In genomic region chr17:75109407-75110236, GRCh38 we compare ENCODE assay signal across 1 cellular context.
A peak's percentile ranks its signal among the peaks of the same experiment; 100 is the strongest.
TF ChIP-seq lines count a peak whose summit lies in the region.

Gene ARMC7, plus strand, starts transcription at chr17:75109969. Its CDS starts 320 bp downstream, at chr17:75110289.

TF ChIP-seq in HepG2, 621 proteins besides CTCF, POLR2A, EP300 and RAD21 (continued from another document and continues in another):
- TF ChIP-seq UBTF (CRISPR knock-in tag; IDR thresholded peaks at IDR 0.05) (peak; percentile 28; the same call in 1 of the 2 replicates), SMC3 (IDR thresholded peaks at IDR 0.05; ENCODE audit: low read length) (no peak), NR2F1 (CRISPR knock-in tag; IDR thresholded peaks at IDR 0.05) (no peak), MIER3 (CRISPR knock-in tag; IDR thresholded peaks at IDR 0.05; ENCODE audit: borderline replicate concordance) (peak; percentile 27; the same call in 1 of the 2 replicates), ZIK1 (CRISPR knock-in tag; IDR thresholded peaks at IDR 0.05; ENCODE audit: borderline replicate concordance, low read depth) (no peak; the same call in 1 of the 2 replicates), KDM5A (IDR thresholded peaks at IDR 0.05; ENCODE audit: borderline replicate concordance, low read length) (peak; percentile 10; the same call in 1 of the 2 replicates), ZNF251 (CRISPR knock-in tag; IDR thresholded peaks at IDR 0.05) (no peak), CHD4 (IDR thresholded peaks at IDR 0.05; ENCODE audit: borderline replicate concordance, low read length) (no peak), RNF2 (conservative IDR thresholded peaks at IDR 0.05; ENCODE audit: low read depth) (no peak; the same call in 1 of the 2 replicates), GLI4 (CRISPR knock-in tag; IDR thresholded peaks at IDR 0.05; ENCODE audit: borderline replicate concordance) (no peak; the same call in 1 of the 2 replicates), SP4 (CRISPR knock-in tag; IDR thresholded peaks at IDR 0.05) (peak; percentile 74), PTBP1 (IDR thresholded peaks at IDR 0.05; ENCODE audit: low read depth, low read length, poor library complexity, severe bottlenecking) (no peak), ZBTB40 (IDR thresholded peaks at IDR 0.05) (no peak), ZBTB40 (CRISPR knock-in tag; IDR thresholded peaks at IDR 0.05) (0 out of 2 replicates have a peak, but pooled peaks have one; percentile 63), PRDM4 (CRISPR knock-in tag; IDR thresholded peaks at IDR 0.05; ENCODE audit: borderline replicate concordance) (0 out of 2 replicates have a peak, but pooled peaks have one; percentile 42), MLXIP (CRISPR knock-in tag; IDR thresholded peaks at IDR 0.05; ENCODE audit: borderline replicate concordance) (no peak), ZC3H4 (CRISPR knock-in tag; IDR thresholded peaks at IDR 0.05; ENCODE audit: borderline replicate concordance) (no peak), ZNF788 (CRISPR knock-in tag; IDR thresholded peaks at IDR 0.05; ENCODE audit: borderline replicate concordance) (peak; percentile 94), LCORL (IDR thresholded peaks at IDR 0.05) (no peak), LCORL (CRISPR knock-in tag; IDR thresholded peaks at IDR 0.05) (peak; percentile 73), IRF2 (CRISPR knock-in tag; IDR thresholded peaks at IDR 0.05) (peak; percentile 14; the same call in 1 of the 2 replicates), IKZF5 (CRISPR knock-in tag; IDR thresholded peaks at IDR 0.05) (peak; percentile 21; the same call in 1 of the 2 replicates), PRPF4 (IDR thresholded peaks at IDR 0.05; ENCODE audit: low read depth, low read length, poor library complexity, severe bottlenecking) (no peak), SIN3B (IDR thresholded peaks at IDR 0.05; ENCODE audit: low read length) (no peak), ZMYM2 (CRISPR knock-in tag; IDR thresholded peaks at IDR 0.05) (0 out of 2 replicates have a peak, but pooled peaks have one; percentile 14), CENPX (CRISPR knock-in tag; IDR thresholded peaks at IDR 0.05) (no peak), BRF2 (CRISPR knock-in tag; IDR thresholded peaks at IDR 0.05) (0 out of 2 replicates have a peak, but pooled peaks have one; percentile 58), STAT5B (CRISPR knock-in tag; IDR thresholded peaks at IDR 0.05) (no peak), DDIT3 (CRISPR knock-in tag; IDR thresholded peaks at IDR 0.05) (no peak), ZBTB20 (CRISPR knock-in tag; IDR thresholded peaks at IDR 0.05; ENCODE audit: borderline replicate concordance, low read depth) (peak; percentile 80; the same call in 1 of the 2 replicates), CBX5 (CRISPR knock-in tag; IDR thresholded peaks at IDR 0.05; ENCODE audit: borderline replicate concordance) (peak; percentile 22; the same call in 1 of the 2 replicates), TCF12 (IDR thresholded peaks at IDR 0.05) (no peak), TCF12 (CRISPR knock-in tag; IDR thresholded peaks at IDR 0.05) (0 out of 2 replicates have a peak, but pooled peaks have one; percentile 50), KLF13 (CRISPR knock-in tag; IDR thresholded peaks at IDR 0.05) (no peak), ZBTB7A (CRISPR knock-in tag; IDR thresholded peaks at IDR 0.05) (peak; percentile 35; the same call in 1 of the 2 replicates), JUNB (CRISPR knock-in tag; IDR thresholded peaks at IDR 0.05; ENCODE audit: borderline replicate concordance) (no peak)
- TF ChIP-seq, protein P1, sequence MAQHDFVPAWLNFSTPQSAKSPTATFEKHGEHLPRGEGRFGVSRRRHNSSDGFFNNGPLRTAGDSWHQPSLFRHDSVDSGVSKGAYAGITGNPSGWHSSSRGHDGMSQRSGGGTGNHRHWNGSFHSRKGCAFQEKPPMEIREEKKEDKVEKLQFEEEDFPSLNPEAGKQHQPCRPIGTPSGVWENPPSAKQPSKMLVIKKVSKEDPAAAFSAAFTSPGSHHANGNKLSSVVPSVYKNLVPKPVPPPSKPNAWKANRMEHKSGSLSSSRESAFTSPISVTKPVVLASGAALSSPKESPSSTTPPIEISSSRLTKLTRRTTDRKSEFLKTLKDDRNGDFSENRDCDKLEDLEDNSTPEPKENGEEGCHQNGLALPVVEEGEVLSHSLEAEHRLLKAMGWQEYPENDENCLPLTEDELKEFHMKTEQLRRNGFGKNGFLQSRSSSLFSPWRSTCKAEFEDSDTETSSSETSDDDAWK (CRISPR knock-in tag; IDR thresholded peaks at IDR 0.05) = no peak
